8 cellular contexts compared by ENCODE assay signal in the genomic region with DNA sequence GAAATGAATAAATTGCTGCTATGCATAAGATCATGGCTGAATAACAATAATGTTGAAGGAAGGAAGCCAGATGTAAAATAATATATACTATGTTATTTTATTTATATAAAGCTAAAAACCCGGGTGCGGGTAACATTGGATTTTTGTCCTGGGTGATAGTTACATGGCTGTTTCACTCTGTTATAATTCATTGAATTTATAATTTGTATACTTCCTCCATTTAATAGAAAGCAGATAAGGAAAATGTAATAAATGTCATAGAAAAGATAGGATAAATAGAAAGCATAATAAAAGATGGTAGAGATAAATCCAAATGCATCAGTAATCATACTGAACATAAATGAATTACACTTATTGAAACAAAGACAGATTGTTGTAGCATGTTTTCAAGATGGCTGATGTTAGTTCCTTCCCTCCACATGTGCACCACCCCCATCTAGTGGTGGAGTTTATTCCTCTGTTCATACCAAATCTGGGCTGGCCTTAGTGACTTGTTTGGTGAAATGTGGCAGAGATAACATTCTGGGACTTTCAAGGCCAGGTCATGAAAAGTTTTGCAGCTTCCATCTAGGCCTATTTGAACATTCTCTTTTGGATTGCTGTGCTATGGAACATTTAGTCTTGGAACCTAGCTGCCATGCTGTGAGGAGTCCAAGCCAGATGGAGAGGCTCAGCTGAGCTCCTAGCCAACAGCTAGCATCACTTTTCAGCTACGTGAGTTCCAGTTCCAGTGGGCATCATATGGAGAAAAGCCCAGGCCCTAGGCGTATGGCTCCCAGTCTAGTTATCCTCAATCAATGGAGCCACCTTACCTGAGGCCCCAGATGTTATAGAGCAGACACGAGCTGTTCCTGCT. TPM values are rescaled to one million over a fixed set of nuclear protein-coding genes. Genes with fewer than 3 reads are reported as not detected.
DNase-seq lines count a peak whose midpoint lies in the region; ATAC-seq, FAIRE-seq and TF ChIP-seq lines count a peak whose summit lies in the region.

No MANE protein-coding gene starts in this region.

- peak; percentile 88 for ATAC-seq in central memory CD8-positive, alpha-beta T cell (replicated peaks; ENCODE audit: extremely low read depth, poor library complexity, severe bottlenecking)
- ATAC-seq in lower lobe of right lung = peak; percentile 85 to 90
- ATAC-seq in GM21381 (IDR thresholded peaks at IDR 0.05; ENCODE audit: unreplicated experiment) = no peak

- peak overlapping the region; percentile 41 for H3K27ac Mint-ChIP-seq in central memory CD8-positive, alpha-beta T cell (ENCODE audit: low read depth)

- H3K4me3 Mint-ChIP-seq in central memory CD8-positive, alpha-beta T cell = no peak overlapping the region

- DNase-seq in NAMALWA (ENCODE audit: low spot score) = peak; percentile 88
- peak in 1 of 2 donors; percentile 62 for DNase-seq in central memory CD8-positive, alpha-beta T cell (ENCODE audit: low spot score in 2 of 2)
- DNase-seq in lower lobe of right lung = no peak
- DNase-seq in stimulated activated CD8-positive, alpha-beta memory T cell treated with anti-CD3 and anti-CD28 coated beads, Interleukin-7, amount 100 ng/mL, for 4 hours (ENCODE audit: low read depth in 2 of 2) = peak; percentile 32 to 55

- no peaks in the 10 kb centered on the region for H3K4me1 ChIP-seq in lower lobe of right lung

- H3K9me3 ChIP-seq in lower lobe of right lung = peaks cover 8% of the 10 kb centered on the region

- no peaks in the 10 kb centered on the region for H3K4me1 Mint-ChIP-seq in central memory CD8-positive, alpha-beta T cell

- no peaks in the 10 kb centered on the region for H3K27me3 Mint-ChIP-seq in central memory CD8-positive, alpha-beta T cell

- no peaks in the 10 kb centered on the region for H3K36me3 ChIP-seq in lower lobe of right lung

- intact Hi-C loops in lower lobe of right lung (cut with DNase I) = no loop called here

- no peak overlapping the region for H3K27ac ChIP-seq in lower lobe of right lung

- H3K27me3 ChIP-seq in lower lobe of right lung (ENCODE audit: low read depth) = no peaks in the 10 kb centered on the region

- H3K9me3 Mint-ChIP-seq in central memory CD8-positive, alpha-beta T cell = no peaks in the 10 kb centered on the region

- FAIRE-seq in A204.1 (lab: Jason Lieb, UNC) = peak; percentile 76

- H3K36me3 Mint-ChIP-seq in central memory CD8-positive, alpha-beta T cell (ENCODE audit: insufficient read depth) = no peaks in the 10 kb centered on the region

- peak; percentile 62; the same call in 1 of the 2 replicates for TF ChIP-seq CTCF in GM12875 (IDR thresholded peaks at IDR 0.05; ENCODE audit: borderline replicate concordance, insufficient read depth, low read depth, low read length)
- peak; percentile 49 for TF ChIP-seq CTCF in WI38 (IDR thresholded peaks at IDR 0.05; ENCODE audit: low read depth, low read length)
- TF ChIP-seq CTCF in lower lobe of right lung (IDR thresholded peaks at IDR 0.05) = peak; percentile 77

- H3K4me3 ChIP-seq in GM12875 (ENCODE audit: low read depth, low read length) (no peak overlapping the region), WI38 (ENCODE audit: low read depth, low read length) (no peak overlapping the region), lower lobe of right lung (no peak overlapping the region)

RNA-seq across cellular contexts. Expression of a gene that starts 46.9 kb away (rescaled TPM):
- 91.0 TPM for total RNA-seq in lower lobe of right lung
